ENCODE assay signal across 27 cellular contexts in the genomic region with DNA sequence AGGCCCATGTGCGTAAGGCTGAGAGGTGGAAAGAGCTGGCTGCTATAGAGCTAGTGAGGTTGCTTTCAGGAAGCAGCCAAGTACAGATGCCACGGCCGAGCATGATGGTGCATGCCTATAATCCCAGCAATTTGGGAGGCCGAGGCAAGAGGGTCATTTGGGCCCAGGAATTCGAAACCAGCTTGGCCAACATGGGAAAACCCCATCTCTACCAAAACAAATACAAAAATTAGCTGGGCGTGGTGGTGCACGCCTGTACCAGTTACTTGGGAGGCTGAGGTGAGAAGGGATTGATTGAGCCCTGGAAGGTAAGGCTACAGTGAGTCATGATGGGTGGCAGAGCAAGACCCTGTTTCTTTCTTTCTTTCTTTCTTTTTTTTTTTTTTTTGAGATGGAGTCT. TPM values are rescaled to one million over a fixed set of nuclear protein-coding genes. Genes with fewer than 3 reads are reported as not detected.
"Had no signal": no experiment of that assay in that cellular context is flagged by ENCODE, and none has a peak within 500 bp of the region (broad histone marks: within the 10 kb centered on the region; RNA-seq: fewer than 3 reads in every experiment).

No MANE protein-coding gene starts in this region.

- H3K9me3 Mint-ChIP-seq: activated naive CD8-positive, alpha-beta T cell treated with anti-CD3 and anti-CD28 coated beads, Interleukin-2, amount 50 U/mL, for 24 hours; activated T-helper 1 cell treated with anti-CD3 and anti-CD28 coated beads, Interleukin-12 subunit alpha, Interleukin-12 subunit beta, Interleukin-2, Interleukin-4 antibody, amounts not matched to agents 30 ng/mL and 10 ng/mL and 1 ng/mL, durations not matched to agents 14 hours and 24 hours and 36 hours; dendritic cell treated with granulocyte-macrophage colony-stimulating factor and Interleukin-4, amounts not matched to agents 40 ng/mL and 50 ng/mL, for 4 days; immature natural killer cell; mesothelial cell of epicardium; naive thymus-derived CD8-positive, alpha-beta T cell had no signal

- H2AFZ ChIP-seq: hepatocyte had no signal

- H3K36me3 Mint-ChIP-seq: immature natural killer cell; mesothelial cell of epicardium; naive thymus-derived CD8-positive, alpha-beta T cell had no signal

- H3K4me3 ChIP-seq: body of pancreas, hepatocyte, lower lobe of right lung, pancreas, psoas muscle, right atrium auricular region, skin epidermis, testis, vagina had no signal

- H3K9me3 ChIP-seq: body of pancreas, lower lobe of right lung, pancreas, psoas muscle, right atrium auricular region, testis, vagina had no signal

- H3K27ac ChIP-seq: body of pancreas, hepatocyte, lower lobe of right lung, pancreas, psoas muscle, right atrium auricular region, skin epidermis, testis, vagina, WERI-Rb-1 had no signal

- H3K27ac Mint-ChIP-seq: activated CD8-positive, alpha-beta T cell treated with anti-CD3 and anti-CD28 coated beads, Interleukin-2, amount 10 ng/mL, durations not matched to agents 7 days and 5 days; activated naive CD8-positive, alpha-beta T cell treated with anti-CD3 and anti-CD28 coated beads, Interleukin-2, amount 50 U/mL, for 24 hours; activated T-helper 1 cell treated with anti-CD3 and anti-CD28 coated beads, Interleukin-12 subunit alpha, Interleukin-12 subunit beta, Interleukin-2, Interleukin-4 antibody, amounts not matched to agents 30 ng/mL and 10 ng/mL and 1 ng/mL, durations not matched to agents 14 hours and 24 hours and 36 hours; dendritic cell treated with granulocyte-macrophage colony-stimulating factor and Interleukin-4, amounts not matched to agents 40 ng/mL and 50 ng/mL, for 4 days; immature natural killer cell; mesothelial cell of epicardium had no signal

- H3K36me3 ChIP-seq: lower lobe of right lung, pancreas, right atrium auricular region had no signal

- H3K4me2 ChIP-seq: hepatocyte had no signal

- ATAC-seq: activated CD8-positive, alpha-beta T cell treated with anti-CD3 and anti-CD28 coated beads, Interleukin-2, amount 10 ng/mL, durations not matched to agents 7 days and 5 days; body of pancreas; left lobe of liver; lower lobe of right lung; naive thymus-derived CD8-positive, alpha-beta T cell; pancreas; psoas muscle had no signal

- H3K4me3 Mint-ChIP-seq: activated CD8-positive, alpha-beta T cell treated with anti-CD3 and anti-CD28 coated beads, Interleukin-2, amount 10 ng/mL, durations not matched to agents 7 days and 5 days; activated naive CD8-positive, alpha-beta T cell treated with anti-CD3 and anti-CD28 coated beads, Interleukin-2, amount 50 U/mL, for 24 hours; activated T-helper 1 cell treated with anti-CD3 and anti-CD28 coated beads, Interleukin-12 subunit alpha, Interleukin-12 subunit beta, Interleukin-2, Interleukin-4 antibody, amounts not matched to agents 30 ng/mL and 10 ng/mL and 1 ng/mL, durations not matched to agents 14 hours and 24 hours and 36 hours; dendritic cell treated with granulocyte-macrophage colony-stimulating factor and Interleukin-4, amounts not matched to agents 40 ng/mL and 50 ng/mL, for 4 days; mesothelial cell of epicardium; naive thymus-derived CD8-positive, alpha-beta T cell had no signal

- DNase-seq: activated CD4-positive, alpha-beta T cell treated with anti-CD3 and anti-CD28 coated beads for 1 hour; activated CD4-positive, alpha-beta T cell treated with anti-CD3 and anti-CD28 coated beads, Interleukin-2, amount 50 U/mL, for 1 hour; activated gamma-delta T cell; activated naive CD4-positive, alpha-beta T cell treated with anti-CD3 and anti-CD28 coated beads, Interleukin-2, amount 50 U/mL, for 16 hours; activated naive CD8-positive, alpha-beta T cell treated with anti-CD3 and anti-CD28 coated beads, Interleukin-2, amount 50 U/mL, for 24 hours; body of pancreas; caudate nucleus; effector CD4-positive, alpha-beta T cell; foreskin melanocyte; immature natural killer cell; lower lobe of right lung; naive thymus-derived CD8-positive, alpha-beta T cell; pancreas; psoas muscle; stimulated activated naive CD4-positive, alpha-beta T cell; testis; trophoblast cell had no signal

- H3K27me3 ChIP-seq: body of pancreas, hepatocyte, pancreas, right atrium auricular region, testis, vagina had no signal

RNA-seq across cellular contexts. Expression of a gene that starts 37.2 kb away (rescaled TPM):
- polyA plus RNA-seq: immature natural killer cell; naive thymus-derived CD8-positive, alpha-beta T cell had no signal
